Comparison of ENCODE assay signal across 10 cellular contexts in the genomic region with DNA sequence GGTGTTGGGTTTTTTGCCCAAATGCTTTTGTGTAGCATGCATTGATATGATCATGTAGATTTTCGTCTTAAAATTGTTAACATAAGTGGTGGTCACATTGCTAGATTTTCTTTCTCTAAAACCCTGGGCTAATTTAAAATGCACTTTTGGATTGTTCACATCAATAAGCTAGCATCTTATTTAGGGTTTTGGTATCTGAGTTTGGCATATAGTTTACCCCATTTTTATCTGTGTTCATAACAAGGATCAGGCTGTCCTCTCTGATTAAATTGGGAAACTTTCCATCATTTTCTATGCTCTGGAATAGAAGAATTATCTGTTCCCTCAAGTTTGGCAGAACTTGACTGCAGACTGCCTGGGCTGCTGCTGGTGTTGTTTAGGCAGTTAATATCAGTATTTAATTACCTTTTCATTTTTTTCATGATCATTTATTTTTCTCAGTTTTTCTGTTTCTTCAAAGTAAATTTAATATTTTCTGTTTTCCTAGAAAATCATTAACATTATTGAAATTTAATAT. TPM values are rescaled to one million over a fixed set of nuclear protein-coding genes. Genes with fewer than 3 reads are reported as not detected.
DNase-seq lines count a peak whose midpoint lies in the region; ATAC-seq, FAIRE-seq and TF ChIP-seq lines count a peak whose summit lies in the region.
"Had no signal": no experiment of that assay in that cellular context is flagged by ENCODE, and none has a peak within 500 bp of the region (broad histone marks: within the 10 kb centered on the region; RNA-seq: fewer than 3 reads in every experiment).

No MANE protein-coding gene starts in this region.

- H3K4me3 ChIP-seq in HUES6 (ENCODE audit: low read depth, low read length) (peak overlapping the region; percentile 93; the same call in 1 of the 2 replicates), K562 (peak overlapping the region; percentile 63), kidney (ENCODE audit: low read length in 2 of 2) (no peak overlapping the region)

- WGBS in K562 (ENCODE audit: insufficient coverage, low coverage, missing lambda C conversion rate) = 0% methylated on average over 1 of the region's 1 CpG

- CTCF ChIA-PET in K562 (lab: Yijun Ruan, JAX; ENCODE audit: low intra/inter-chr PET ratio) = interaction anchor here (0.7 kb wide), 1 partner anchor 511 kb away, joined by 3 read pairs; no protein-coding TSS in a partner anchor

- H3K36me3 ChIP-seq in HUES6 (ENCODE audit: control insufficient read depth, insufficient read depth, low read length) (no peaks in the 10 kb centered on the region), K562 (ENCODE audit: control insufficient read depth, insufficient read depth, low read length) (no peaks in the 10 kb centered on the region), kidney (ENCODE audit: control insufficient read depth in 1 of 2, insufficient read depth in 2 of 2, low read length in 2 of 2) (no peaks in the 10 kb centered on the region)

- no peak for ATAC-seq in K562
- no peak for ATAC-seq in GM18505 (IDR thresholded peaks at IDR 0.05; ENCODE audit: unreplicated experiment)
- no peak for ATAC-seq in HG02798 (IDR thresholded peaks at IDR 0.05; ENCODE audit: poor library complexity, unreplicated experiment)

- no peak overlapping the region for H3K9ac ChIP-seq in HUES6 (ENCODE audit: low read length)
- H3K9ac ChIP-seq in K562 (ENCODE audit: insufficient read depth in 1 of 2, low read depth in 2 of 2, low read length in 2 of 2) = peak overlapping the region in 1 of 2 experiments; percentile 73; a peak in 2 of 4 replicates
- no peak overlapping the region for H3K9ac ChIP-seq in kidney (ENCODE audit: low read length in 2 of 2)

- H3K4me1 ChIP-seq in HUES6 (ENCODE audit: control insufficient read depth, insufficient read depth, low read length) (0 out of 2 replicates have a peak, but pooled peaks cover 3% of the 10 kb centered on the region), K562 (replicated peaks in 1 of 2; ENCODE audit: control insufficient read depth in 2 of 2, insufficient read depth in 2 of 2, low read length in 2 of 2) (peaks cover 0 to 20% of the 10 kb centered on the region in 2 experiments; a peak in 4 of 5 replicates), kidney (ENCODE audit: control insufficient read depth in 1 of 2, insufficient read depth in 1 of 2, low read depth in 1 of 2, low read length in 2 of 2) (peaks cover 0 to 6% of the 10 kb centered on the region in 2 donors)

- FAIRE-seq in K562 (lab: Jason Lieb, UNC) (no peak), kidney (lab: Jason Lieb, UNC) (no peak)
- FAIRE-seq: RCC 7860 had no signal

- H2AFZ ChIP-seq in K562 (ENCODE audit: low read depth, low read length) = peak overlapping the region; percentile 37; the same call in 1 of the 2 replicates

- H3K4me2 ChIP-seq in K562 (ENCODE audit: insufficient read depth, low read length) = peak overlapping the region; percentile 67

- no peaks in the 10 kb centered on the region for H3K9me1 ChIP-seq in K562 (ENCODE audit: control insufficient read depth, insufficient read depth, low read length)

- H3K9me3 Mint-ChIP-seq in nephron = no peaks in the 10 kb centered on the region

- H3K27me3 ChIP-seq in HUES6 (ENCODE audit: control insufficient read depth, insufficient read depth, low read length) = peaks cover 43% of the 10 kb centered on the region
- H3K27me3 ChIP-seq in K562 (ENCODE audit: control insufficient read depth in 2 of 2, insufficient read depth in 2 of 2, low read length in 2 of 2) = no peaks in the 10 kb centered on the region

- peaks cover 77% of the 10 kb centered on the region for H3K27me3 Mint-ChIP-seq in nephron (ENCODE audit: low read depth)

- no peak for TF ChIP-seq RAD21 in K562 (CRISPR knock-in tag; conservative IDR thresholded peaks at IDR 0.05 in 1 of 2, IDR thresholded peaks at IDR 0.05 in 1 of 2)

- H3K4me3 Mint-ChIP-seq in nephron = peak overlapping the region; percentile 30 to 50 (median 49)

- DNase-seq in DMS79 treated with DMSO at 0.1 percent for 48 hours (lab: John Stamatoyannopoulos, UW) (peak; percentile 30), DMS79 (lab: John Stamatoyannopoulos, UW) (no peak), K562 (ENCODE audit: extremely low read depth in 1 of 4, low spot score in 3 of 4) (no peak), kidney (no peak)
- DNase-seq: NCI-H187 treated with DMSO at 0.1 percent for 48 hours had no signal

- TF ChIP-seq EP300 in K562 (IDR thresholded peaks at IDR 0.05; ENCODE audit: low read length) = no peak

- intact Hi-C loops in K562 (cut with micrococcal nuclease) = loop anchor here (10.0 kb wide), 1 partner anchor 84 kb away; no protein-coding TSS in a partner anchor
- intact Hi-C loops in kidney (cut with DNase I) = no loop called here

- H4K20me1 ChIP-seq in K562 (replicated peaks; ENCODE audit: control insufficient read depth, insufficient read depth, low read length) = no peaks in the 10 kb centered on the region

- TF ChIP-seq CTCF in K562 (IDR thresholded peaks at IDR 0.05 in 2 of 3, conservative IDR thresholded peaks at IDR 0.05 in 1 of 3; ENCODE audit: insufficient read depth in 2 of 3, low read depth in 1 of 3, low read length in 3 of 3) (no peak), nephron (IDR thresholded peaks at IDR 0.05; ENCODE audit: unreplicated experiment in 3 of 3) (no peak), kidney (IDR thresholded peaks at IDR 0.05; ENCODE audit: borderline replicate concordance, extremely low read depth, insufficient read depth) (no peak)

- no TSS peak for BruUV-seq in K562 (replicated peaks; lab: Mats Ljungman, UMichigan)

- no peaks in the 10 kb centered on the region for H3K36me3 Mint-ChIP-seq in nephron (ENCODE audit: low read depth)

- POLR2A ChIA-PET in K562 (lab: Yijun Ruan, JAX) = interaction anchor here (1.0 to 1.3 kb wide), 3 partner anchors 11 to 49 kb away, joined by 3 read pairs; a partner anchor contains a TSS

- H3K9me3 ChIP-seq in HUES6 (ENCODE audit: control insufficient read depth, insufficient read depth, low read depth, low read length) (0 out of 2 replicates have a peak, but pooled peaks cover 4% of the 10 kb centered on the region), K562 (replicated peaks; ENCODE audit: control insufficient read depth, insufficient read depth, low read depth, low read length) (no peaks in the 10 kb centered on the region; the same call in 1 of the 2 replicates), kidney (ENCODE audit: control insufficient read depth in 1 of 2, low read length in 2 of 2) (no peaks in the 10 kb centered on the region)

- H3K27ac Mint-ChIP-seq in nephron = no peak overlapping the region

- peaks cover 40% of the 10 kb centered on the region for H3K79me2 ChIP-seq in K562 (ENCODE audit: control insufficient read depth, insufficient read depth, low read length)

- in situ Hi-C loops in K562 (cut with MboI) = no loop called here

- H3K4me1 Mint-ChIP-seq in nephron = peaks cover 10% of the 10 kb centered on the region

- no peak for TF ChIP-seq POLR2A in K562 (conservative IDR thresholded peaks at IDR 0.05)
- TF ChIP-seq POLR2A in GM18505 (IDR thresholded peaks at IDR 0.05; ENCODE audit: borderline replicate concordance, extremely low read depth, insufficient read depth, insufficient read length) = no peak

- H3K27ac ChIP-seq in HUES6 (ENCODE audit: low read depth, low read length) (no peak overlapping the region), K562 (ENCODE audit: extremely low read depth, low read depth, low read length) (peak overlapping the region; percentile 74), kidney (ENCODE audit: low read depth in 2 of 2, low read length in 2 of 2) (no peak overlapping the region)

TF ChIP-seq in K562, 482 proteins besides CTCF, POLR2A, EP300 and RAD21 (continues in another document):
- no peak for TF ChIP-seq HDAC1 (IDR thresholded peaks at IDR 0.05)

RNA-seq across cellular contexts. Expression of a gene that starts 1.8 kb away (rescaled TPM):
- total RNA-seq in K562 (2011; cell fraction: chromatin; rRNA removed; ENCODE audit: low replicate concordance) = 25.1 and 47.5 TPM in 2 replicates
- 16.7 and 20.8 TPM in 2 replicates for total RNA-seq in K562 (2011; cell fraction: nucleolus; rRNA removed)
- total RNA-seq in K562 (2011; cell fraction: nucleoplasm; rRNA removed) = 24.7 and 52.7 TPM in 2 replicates
- total RNA-seq in K562 (2014; rRNA removed) (18.1 and 18.2 TPM in 2 replicates), K562 (2014; rRNA removed; fragmentation: Illumina TruSeq; extraction: Trizol) (18.1 and 25.5 TPM in 2 replicates), K562 (2015; rRNA removed; fragmentation: Illumina TruSeq; extraction: Trizol) (19.6 and 20.3 TPM in 2 replicates), K562 (2021) (18.4 and 22.6 TPM in 2 replicates), kidney (29.1 TPM)
- polyA plus RNA-seq in K562 (2011; rRNA removed) (5.7 and 9.0 TPM in 2 replicates), K562 (2014; fragmentation: Illumina TruSeq; extraction: Trizol) (13.9 and 14.7 TPM in 2 replicates), K562 (2014; fragmentation: Nextera tagmentation; extraction: Ambion mirVana) (1 to 10 TPM; 2.4 to 3.0 TPM), K562 (2014; rRNA removed) (11.5 TPM in 2 replicates), kidney (ENCODE audit: insufficient read depth, low read depth, low replicate concordance) (7.6 TPM)
- polyA plus RNA-seq in K562 (2011; cell fraction: cytosol; rRNA removed) = 4.0 and 5.8 TPM in 2 replicates
- 7.1 and 10.8 TPM in 2 replicates for polyA plus RNA-seq in K562 (2011; cell fraction: nucleus; rRNA removed)
- polyA plus RNA-seq in K562 (2012) = 9.2 and 12.4 TPM in 2 replicates
- 20.7 and 28.4 TPM in 2 replicates for polyA minus RNA-seq in K562 (2011; rRNA and poly(A)+ RNA removed)
- 10.0 and 23.8 TPM in 2 replicates for polyA minus RNA-seq in K562 (2011; cell fraction: cytosol; rRNA and poly(A)+ RNA removed)
- polyA minus RNA-seq in K562 (2011; cell fraction: nucleus; rRNA and poly(A)+ RNA removed) = 14.8 and 20.9 TPM in 2 replicates

RNA-seq across cellular contexts. Expression of a gene that starts 33.3 kb away (rescaled TPM):
- total RNA-seq in K562 (2011; cell fraction: chromatin; rRNA removed; ENCODE audit: low replicate concordance) = 44.9 and 127 TPM in 2 replicates
- total RNA-seq in K562 (2011; cell fraction: nucleolus; rRNA removed) = 19.7 and 25.9 TPM in 2 replicates
- total RNA-seq in K562 (2011; cell fraction: nucleoplasm; rRNA removed) = 38.6 and 44.4 TPM in 2 replicates
- total RNA-seq in K562 (2014; rRNA removed) (5.3 and 5.8 TPM in 2 replicates), K562 (2014; rRNA removed; fragmentation: Illumina TruSeq; extraction: Trizol) (13.6 and 15.0 TPM in 2 replicates), K562 (2015; rRNA removed; fragmentation: Illumina TruSeq; extraction: Trizol) (10.3 and 12.0 TPM in 2 replicates), K562 (2021) (13.8 and 14.4 TPM in 2 replicates), kidney (43.7 TPM)
- polyA plus RNA-seq in K562 (2011; rRNA removed) (20.3 and 21.1 TPM in 2 replicates), K562 (2014; fragmentation: Illumina TruSeq; extraction: Trizol) (8.2 and 9.0 TPM in 2 replicates), K562 (2014; fragmentation: Nextera tagmentation; extraction: Ambion mirVana) (1 to 10 TPM; 4.0 to 4.3 TPM), K562 (2014; rRNA removed) (8.0 and 8.6 TPM in 2 replicates), kidney (ENCODE audit: insufficient read depth, low read depth, low replicate concordance) (8.3 TPM)
- polyA plus RNA-seq in K562 (2011; cell fraction: cytosol; rRNA removed) = 5.6 and 10.4 TPM in 2 replicates
- 23.1 and 29.8 TPM in 2 replicates for polyA plus RNA-seq in K562 (2011; cell fraction: nucleus; rRNA removed)
- polyA plus RNA-seq in K562 (2012) = 5.3 and 7.3 TPM in 2 replicates
- polyA minus RNA-seq in K562 (2011; rRNA and poly(A)+ RNA removed) = 39.6 and 42.2 TPM in 2 replicates
- 8.7 and 10.1 TPM in 2 replicates for polyA minus RNA-seq in K562 (2011; cell fraction: cytosol; rRNA and poly(A)+ RNA removed)
- polyA minus RNA-seq in K562 (2011; cell fraction: nucleus; rRNA and poly(A)+ RNA removed) = 13.3 and 20.7 TPM in 2 replicates

Comparison
In these comparisons a context has a peak if more than half of its experiments do, and no peak if none do; other contexts are left out.
1. H3K4me3 ChIP-seq: peak in HUES6 (single experiment) and K562 (single experiment); none in kidney (0 of 2).